ENCODE assay signal across 15 cellular contexts in the genomic region with DNA sequence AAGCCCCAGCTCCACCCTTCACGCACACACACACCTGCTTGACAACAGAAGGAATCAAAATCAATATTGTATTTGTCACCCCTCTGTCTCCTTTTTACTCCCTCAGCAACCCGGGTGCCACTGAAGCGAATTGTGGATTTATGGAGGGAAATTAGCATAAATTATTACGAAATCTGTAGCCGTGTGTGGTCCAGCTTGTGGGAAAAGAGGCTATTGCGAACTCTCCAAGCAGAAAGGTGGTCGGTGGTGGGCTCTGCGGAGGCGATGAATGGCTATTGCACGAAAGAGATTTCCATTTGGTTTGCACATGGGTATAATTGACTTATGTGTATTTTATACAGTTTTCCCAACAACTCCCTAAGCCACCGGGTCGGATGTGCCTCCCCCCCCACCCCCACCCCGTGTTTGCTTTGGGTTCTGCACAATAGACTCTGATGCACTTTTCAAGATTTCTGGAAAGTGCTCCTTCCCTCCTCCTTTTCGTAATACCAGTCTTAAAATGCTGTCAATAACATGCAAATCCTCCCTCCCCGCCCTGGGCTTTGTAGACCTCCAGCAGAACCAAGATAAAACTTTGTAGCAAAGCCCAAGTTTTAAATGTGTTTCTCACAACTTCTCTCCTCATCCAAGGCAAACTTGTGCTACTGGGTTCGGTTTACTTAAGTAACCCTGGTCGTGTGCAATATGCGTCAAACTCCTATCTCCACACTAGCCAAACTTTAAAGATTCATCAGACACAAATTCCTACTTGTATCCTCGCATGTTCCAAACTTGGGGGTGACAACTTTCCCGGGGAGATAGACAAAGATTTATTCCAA. TPM values are rescaled to one million over a fixed set of nuclear protein-coding genes. Genes with fewer than 3 reads are reported as not detected.
DNase-seq lines count a peak whose midpoint lies in the region; ATAC-seq and TF ChIP-seq lines count a peak whose summit lies in the region.
"Had no signal": no experiment of that assay in that cellular context is flagged by ENCODE, and none has a peak within 500 bp of the region (broad histone marks: within the 10 kb centered on the region; RNA-seq: fewer than 3 reads in every experiment).

No MANE protein-coding gene starts in this region.

- peaks cover 30% of the 10 kb centered on the region for H3K4me1 Mint-ChIP-seq in Calu3 (ENCODE audit: low read depth, unreplicated experiment)
- peaks cover 88% of the 10 kb centered on the region for H3K4me1 Mint-ChIP-seq in activated T-helper 1 cell treated with anti-CD3 and anti-CD28 coated beads, Interleukin-12 subunit alpha, Interleukin-12 subunit beta, Interleukin-2, Interleukin-4 antibody, amounts not matched to agents 30 ng/mL and 10 ng/mL and 1 ng/mL, durations not matched to agents 14 hours and 24 hours and 36 hours (ENCODE audit: low read depth)

- no peaks in the 10 kb centered on the region for H3K9me3 ChIP-seq in mucosa of descending colon
- H3K9me3 ChIP-seq: right atrium auricular region had no signal

- no peak overlapping the region for H2BK5ac ChIP-seq in mesendoderm (ENCODE audit: low read length)

- no peak overlapping the region for H3K27ac ChIP-seq in mesendoderm (ENCODE audit: low read depth, low read length)
- H3K27ac ChIP-seq: right atrium auricular region, WERI-Rb-1 had no signal

- BruUV-seq in Calu3 (replicated peaks; lab: Mats Ljungman, UMichigan): no TSS peak

- CTCF ChIA-PET in Calu3 (lab: Charles Lee): interaction anchor here (0.8 kb wide), 1 partner anchor 56 kb away, joined by 3 read pairs; no protein-coding TSS in a partner anchor

- TF ChIP-seq CTCF in Calu3 (IDR thresholded peaks at IDR 0.05; ENCODE audit: unreplicated experiment) (no peak), mucosa of descending colon (IDR thresholded peaks at IDR 0.05) (no peak)

- no peak overlapping the region for H3K56ac ChIP-seq in mesendoderm (ENCODE audit: low read length)

- H3K9me3 Mint-ChIP-seq in Calu3 (ENCODE audit: low read depth, unreplicated experiment): no peaks in the 10 kb centered on the region
- H3K9me3 Mint-ChIP-seq in activated T-helper 1 cell treated with anti-CD3 and anti-CD28 coated beads, Interleukin-12 subunit alpha, Interleukin-12 subunit beta, Interleukin-2, Interleukin-4 antibody, amounts not matched to agents 30 ng/mL and 10 ng/mL and 1 ng/mL, durations not matched to agents 14 hours and 24 hours and 36 hours: no peaks in the 10 kb centered on the region

- H2BK15ac ChIP-seq in mesendoderm (replicated peaks; ENCODE audit: low read depth): no peak overlapping the region

- no peak overlapping the region for H2BK120ac ChIP-seq in mesendoderm (ENCODE audit: low read depth, low read length)

- no peak overlapping the region for H3K4ac ChIP-seq in mesendoderm (ENCODE audit: low read depth, low read length)

- DNase-seq in NCI-H82 (lab: John Stamatoyannopoulos, UW) (peak; percentile 16), NCI-H82 treated with DMSO at 0.1 percent for 48 hours (lab: John Stamatoyannopoulos, UW; ENCODE audit: unreplicated experiment) (no peak), Calu3 (no peak), mesendoderm (no peak), mucosa of descending colon (no peak), kidney tubule cell (ENCODE audit: low spot score) (no peak)
- DNase-seq in activated T-helper 1 cell treated with anti-CD3 and anti-CD28 coated beads, Interleukin-12 subunit alpha, Interleukin-12 subunit beta, Interleukin-2, Interleukin-4 antibody, amounts not matched to agents 30 ng/mL and 10 ng/mL and 1 ng/mL, durations not matched to agents 14 hours and 24 hours and 36 hours (ENCODE audit: low spot score): no peak
- DNase-seq: amniotic stem cell, NCI-H2171 treated with DMSO at 0.1 percent for 48 hours, WERI-Rb-1 had no signal

- H3K9ac ChIP-seq in mesendoderm (ENCODE audit: low read length): no peak overlapping the region

- H2AK5ac ChIP-seq in mesendoderm (ENCODE audit: low read length): no peak overlapping the region

- peak overlapping the region; percentile 29 for H3K4me3 Mint-ChIP-seq in Calu3 (ENCODE audit: low read depth, unreplicated experiment)
- peak overlapping the region; percentile 13 for H3K4me3 Mint-ChIP-seq in activated T-helper 1 cell treated with anti-CD3 and anti-CD28 coated beads, Interleukin-12 subunit alpha, Interleukin-12 subunit beta, Interleukin-2, Interleukin-4 antibody, amounts not matched to agents 30 ng/mL and 10 ng/mL and 1 ng/mL, durations not matched to agents 14 hours and 24 hours and 36 hours

- peaks cover 49% of the 10 kb centered on the region for H3K27me3 ChIP-seq in mesendoderm (ENCODE audit: insufficient read depth, low read length, poor library complexity)

- H4K8ac ChIP-seq in mesendoderm (ENCODE audit: low read depth, low read length): no peak overlapping the region

- ATAC-seq in mucosa of descending colon: no peak
- no peak for ATAC-seq in HG02798 (IDR thresholded peaks at IDR 0.05; ENCODE audit: poor library complexity, unreplicated experiment)

- H3K18ac ChIP-seq in mesendoderm (ENCODE audit: low read length): no peak overlapping the region

- no CpG with 5 or more reads among the region's 20 CpGs for WGBS in mesendoderm (ENCODE audit: extremely low coverage, insufficient coverage, low lambda C conversion rate)

- H4K5ac ChIP-seq in mesendoderm (ENCODE audit: low read length): no peak overlapping the region

- H3K36me3 ChIP-seq in mesendoderm (ENCODE audit: control insufficient read depth, insufficient read depth, low read length): no peaks in the 10 kb centered on the region
- H3K36me3 ChIP-seq in mucosa of descending colon (ENCODE audit: low read depth): no peaks in the 10 kb centered on the region
- H3K36me3 ChIP-seq: right atrium auricular region, WERI-Rb-1 had no signal

- intact Hi-C loops in Calu3 (cut with micrococcal nuclease; ENCODE audit: unreplicated experiment): no loop called here
- intact Hi-C loops in activated T-helper 1 cell treated with anti-CD3 and anti-CD28 coated beads, Interleukin-12 subunit alpha, Interleukin-12 subunit beta, Interleukin-2, Interleukin-4 antibody, amounts not matched to agents 30 ng/mL and 10 ng/mL and 1 ng/mL, durations not matched to agents 14 hours and 24 hours and 36 hours (cut with micrococcal nuclease): no loop called here
- intact Hi-C loops in mucosa of descending colon (cut with DNase I, micrococcal nuclease): no loop called here

- no peak overlapping the region for H3K4me3 ChIP-seq in mesendoderm (ENCODE audit: low read length)
- no peak overlapping the region for H3K4me3 ChIP-seq in mucosa of descending colon
- H3K4me3 ChIP-seq: right atrium auricular region had no signal

- peaks cover 94% of the 10 kb centered on the region for H3K27me3 Mint-ChIP-seq in Calu3 (ENCODE audit: unreplicated experiment)
- H3K27me3 Mint-ChIP-seq in activated T-helper 1 cell treated with anti-CD3 and anti-CD28 coated beads, Interleukin-12 subunit alpha, Interleukin-12 subunit beta, Interleukin-2, Interleukin-4 antibody, amounts not matched to agents 30 ng/mL and 10 ng/mL and 1 ng/mL, durations not matched to agents 14 hours and 24 hours and 36 hours (ENCODE audit: insufficient read depth): peaks cover 86% of the 10 kb centered on the region

- no peak overlapping the region for H3K4me2 ChIP-seq in mesendoderm (ENCODE audit: low read length)

- H3K4me1 ChIP-seq in mesendoderm (ENCODE audit: control insufficient read depth, low read depth, low read length) (peaks cover 6% of the 10 kb centered on the region), mucosa of descending colon (ENCODE audit: low read depth) (peaks cover 27% of the 10 kb centered on the region)

- H3K79me1 ChIP-seq in mesendoderm (ENCODE audit: low read length): no peaks in the 10 kb centered on the region

- H3K27ac Mint-ChIP-seq in Calu3 (ENCODE audit: unreplicated experiment): no peak overlapping the region
- peak overlapping the region; percentile 70 for H3K27ac Mint-ChIP-seq in activated T-helper 1 cell treated with anti-CD3 and anti-CD28 coated beads, Interleukin-12 subunit alpha, Interleukin-12 subunit beta, Interleukin-2, Interleukin-4 antibody, amounts not matched to agents 30 ng/mL and 10 ng/mL and 1 ng/mL, durations not matched to agents 14 hours and 24 hours and 36 hours

- H3K36me3 Mint-ChIP-seq in Calu3 (ENCODE audit: insufficient read depth, unreplicated experiment): peaks cover 19% of the 10 kb centered on the region
- peaks cover 14% of the 10 kb centered on the region for H3K36me3 Mint-ChIP-seq in activated T-helper 1 cell treated with anti-CD3 and anti-CD28 coated beads, Interleukin-12 subunit alpha, Interleukin-12 subunit beta, Interleukin-2, Interleukin-4 antibody, amounts not matched to agents 30 ng/mL and 10 ng/mL and 1 ng/mL, durations not matched to agents 14 hours and 24 hours and 36 hours (ENCODE audit: low read depth)

- H3K79me2 ChIP-seq in mesendoderm (ENCODE audit: control insufficient read depth, insufficient read depth, low read length): no peaks in the 10 kb centered on the region

- H3K23ac ChIP-seq in mesendoderm (ENCODE audit: low read length): peak overlapping the region; percentile 90

RNA-seq across cellular contexts. Expression of a gene that starts 3.1 kb away (rescaled TPM):
- not detected in 2 replicates for total RNA-seq in Calu3 (2022)
- 1.2 and 1.3 TPM in 2 replicates for total RNA-seq in activated T-helper 1 cell treated with anti-CD3 and anti-CD28 coated beads, Interleukin-12 subunit alpha, Interleukin-12 subunit beta, Interleukin-2, Interleukin-4 antibody, amounts not matched to agents 30 ng/mL and 10 ng/mL and 1 ng/mL, durations not matched to agents 14 hours and 24 hours and 36 hours
- polyA plus RNA-seq in mesendoderm (2013, experiment 1 of 2): 4.7 TPM
- 5.5 TPM for polyA plus RNA-seq in mesendoderm (2013, experiment 2 of 2)
- not detected for total RNA-seq in mucosa of descending colon
- total RNA-seq: glomerular endothelial cell, right atrium auricular region, SK-MEL-5, ureter had no signal
